In genomic region chr6:166306378-166307081, GRCh38 we compare ENCODE assay signal across 11 cellular contexts. TPM values are rescaled to one million over a fixed set of nuclear protein-coding genes. Genes with fewer than 3 reads are reported as not detected.
DNase-seq lines count a peak whose midpoint lies in the region; ATAC-seq and TF ChIP-seq lines count a peak whose summit lies in the region.
"Had no signal": no experiment of that assay in that cellular context is flagged by ENCODE, and none has a peak within 500 bp of the region (broad histone marks: within the 10 kb centered on the region; RNA-seq: fewer than 3 reads in every experiment).

No MANE protein-coding gene starts in this region.

- no peak for TF ChIP-seq POLR2A in testis (IDR thresholded peaks at IDR 0.05)

- POLR2A ChIA-PET in WTC11 (lab: Charles Lee): no interaction called here

- no peak overlapping the region for H3K27ac Mint-ChIP-seq in activated naive CD4-positive, alpha-beta T cell treated with anti-CD3 and anti-CD28 coated beads for 36 hours
- no peak overlapping the region for H3K27ac Mint-ChIP-seq in WTC11
- H3K27ac Mint-ChIP-seq in immature natural killer cell: no peak overlapping the region

- no peaks in the 10 kb centered on the region for H3K36me3 ChIP-seq in testis (ENCODE audit: low read depth, missing control alignments)
- H3K36me3 ChIP-seq: BE2C, left lung had no signal

- 45 to 50% methylated on average over 11 to 28 of the region's 34 CpGs for WGBS in testis, 2 donors

- no peak for DNase-seq in activated naive CD4-positive, alpha-beta T cell treated with anti-CD3 and anti-CD28 coated beads for 36 hours
- DNase-seq in activated naive CD4-positive, alpha-beta T cell treated with Interleukin-2 at 50 U/mL for 16 hours: no peak
- no peak for DNase-seq in WTC11 (ENCODE audit: low spot score)
- DNase-seq in immature natural killer cell: no peak
- DNase-seq in testis: no peak
- no peak for DNase-seq in ACHN
- DNase-seq in NCI-H2029 treated with DMSO at 0.1 percent for 48 hours (lab: John Stamatoyannopoulos, UW): no peak
- DNase-seq: activated CD4-positive, CD25-positive, alpha-beta regulatory T cell; BE2C had no signal

- TF ChIP-seq CTCF in WTC11 (IDR thresholded peaks at IDR 0.05) (no peak), testis (IDR thresholded peaks at IDR 0.05) (no peak)

- H3K4me1 Mint-ChIP-seq in activated naive CD4-positive, alpha-beta T cell treated with anti-CD3 and anti-CD28 coated beads for 36 hours (ENCODE audit: low read depth): peaks cover 2% of the 10 kb centered on the region
- H3K4me1 Mint-ChIP-seq in WTC11 (peaks cover 8% of the 10 kb centered on the region), immature natural killer cell (peaks cover 3 to 6% of the 10 kb centered on the region in 2 donors)

- intact Hi-C loops in activated naive CD4-positive, alpha-beta T cell treated with anti-CD3 and anti-CD28 coated beads for 36 hours (cut with micrococcal nuclease): no loop called here
- intact Hi-C loops in testis (cut with DNase I; ENCODE audit: low total_unique reads): no loop called here

- H3K9me3 ChIP-seq in testis: no peaks in the 10 kb centered on the region
- H3K9me3 ChIP-seq: BE2C, left lung had no signal

- H3K36me3 Mint-ChIP-seq in activated naive CD4-positive, alpha-beta T cell treated with anti-CD3 and anti-CD28 coated beads for 36 hours (ENCODE audit: low read depth): no peaks in the 10 kb centered on the region
- H3K36me3 Mint-ChIP-seq in WTC11: no peaks in the 10 kb centered on the region
- H3K36me3 Mint-ChIP-seq in immature natural killer cell: peaks cover 0 to 4% (median 0%) of the 10 kb centered on the region in 3 donors

- in situ Hi-C loops in ACHN (cut with HindIII; ENCODE audit: low pct_ligation_motif_present, low pct_unique_long_range_greater_than_20kb, low sequenced_read_pairs): no loop called here

- H3K4me1 ChIP-seq in testis: no peaks in the 10 kb centered on the region
- H3K4me1 ChIP-seq: BE2C had no signal

- no peaks in the 10 kb centered on the region for H3K27me3 ChIP-seq in testis

- ATAC-seq in WTC11 (no peak), SK-N-SH treated with all-trans-retinoic acid at 6 μM for 48 hours (no peak)

- H3K27me3 Mint-ChIP-seq in activated naive CD4-positive, alpha-beta T cell treated with anti-CD3 and anti-CD28 coated beads for 36 hours (ENCODE audit: low read depth): peaks cover 29% of the 10 kb centered on the region
- H3K27me3 Mint-ChIP-seq in WTC11 (ENCODE audit: low read depth): peaks cover 63% of the 10 kb centered on the region
- H3K27me3 Mint-ChIP-seq in immature natural killer cell (ENCODE audit: low read depth in 3 of 3): peaks cover 8 to 32% (median 15%) of the 10 kb centered on the region in 3 donors

- no peaks in the 10 kb centered on the region for H3K9me3 Mint-ChIP-seq in activated naive CD4-positive, alpha-beta T cell treated with anti-CD3 and anti-CD28 coated beads for 36 hours
- H3K9me3 Mint-ChIP-seq in WTC11 (no peaks in the 10 kb centered on the region), immature natural killer cell (no peaks in the 10 kb centered on the region)

- peak overlapping the region; percentile 41 to 50 for H3K4me3 ChIP-seq in testis

- H3K4me3 Mint-ChIP-seq in activated naive CD4-positive, alpha-beta T cell treated with anti-CD3 and anti-CD28 coated beads for 36 hours: peak overlapping the region; percentile 36
- H3K4me3 Mint-ChIP-seq in WTC11: peak overlapping the region; percentile 39
- peak overlapping the region; percentile 15 to 66 (median 62) for H3K4me3 Mint-ChIP-seq in immature natural killer cell

- CTCF ChIA-PET in activated naive CD4-positive, alpha-beta T cell treated with anti-CD3 and anti-CD28 coated beads for 36 hours (lab: Charles Lee): interaction anchor here (1.3 kb wide), 1 partner anchor 75 kb away, joined by 6 read pairs; no protein-coding TSS in a partner anchor
- CTCF ChIA-PET in WTC11 (lab: Charles Lee): interaction anchor here (1.4 to 2.3 kb wide), 3 partner anchors 30 to 94 kb away, joined by 4 to 17 read pairs (median 8); no protein-coding TSS in a partner anchor

- H3K27ac ChIP-seq in testis: no peak overlapping the region
- H3K27ac ChIP-seq: left lung had no signal

TF ChIP-seq in WTC11, 78 proteins besides CTCF, POLR2A, EP300 and RAD21 (continues in another document):
- TF ChIP-seq AFF4 (CRISPR knock-in tag; IDR thresholded peaks at IDR 0.05; ENCODE audit: borderline replicate concordance): no peak

TF ChIP-seq in SK-N-SH treated with all-trans-retinoic acid at 6 μM for 48 hours, 23 proteins besides CTCF, POLR2A, EP300 and RAD21:
- TF ChIP-seq ZFP30 (CRISPR knock-in tag; IDR thresholded peaks at IDR 0.05) (no peak), BACH2 (CRISPR knock-in tag; IDR thresholded peaks at IDR 0.05; ENCODE audit: borderline replicate concordance) (no peak), TCF4 (CRISPR knock-in tag; IDR thresholded peaks at IDR 0.05; ENCODE audit: borderline replicate concordance) (no peak), ESRRG (CRISPR knock-in tag; IDR thresholded peaks at IDR 0.05) (no peak)
TF ChIP-seq in SK-N-SH treated with all-trans-retinoic acid at 6 μM for 48 hours: peak in this region for 0.

RNA-seq across cellular contexts. Expression of gene PRR18, which starts 1.7 kb away (rescaled TPM):
- total RNA-seq in activated naive CD4-positive, alpha-beta T cell treated with anti-CD3 and anti-CD28 coated beads for 36 hours: not detected
- total RNA-seq in WTC11 (2021) (0.16 to 0.52 TPM (median 0.39 TPM) in 3 replicates), testis (under 1 TPM; 0.39 to 0.62 TPM)
- polyA plus RNA-seq in immature natural killer cell (not detected), testis (ENCODE audit: insufficient read depth, low read depth, low replicate concordance) (0.16 TPM)

RNA-seq across cellular contexts. Expression of gene SFT2D1, which starts 35.8 kb away (rescaled TPM):
- 10 to 100 TPM; 53.1 to 53.3 TPM for total RNA-seq in activated naive CD4-positive, alpha-beta T cell treated with anti-CD3 and anti-CD28 coated beads for 36 hours
- total RNA-seq in WTC11 (2021) (48.0 to 53.1 TPM (median 49.4 TPM) in 3 replicates), testis (10 to 100 TPM; 45.7 to 64.6 TPM)
- polyA plus RNA-seq in immature natural killer cell (100 to 1,000 TPM in 1 of 3 donors, 10 to 100 TPM in 2; 92.7 to 144 (median 94.2) TPM), testis (ENCODE audit: insufficient read depth, low read depth, low replicate concordance) (68.3 TPM)
